Comparison of ENCODE assay signal across 1 cellular context in genomic region chr1:27525296-27526271, GRCh38.
A peak's percentile ranks its signal among the peaks of the same experiment; 100 is the strongest.
TF ChIP-seq lines count a peak whose summit lies in the region.

No MANE protein-coding gene starts in this region.

TF ChIP-seq in K562, 482 proteins besides CTCF, POLR2A, EP300 and RAD21 (continued from another document and continues in another):
- TF ChIP-seq ZNF354B (CRISPR knock-in tag; IDR thresholded peaks at IDR 0.05) (no peak), MAZ (CRISPR knock-in tag; conservative IDR thresholded peaks at IDR 0.05 in 1 of 2, IDR thresholded peaks at IDR 0.05 in 1 of 2) (peak; percentile 64 to 83; a peak in 3 of 4 replicates), CXXC5 (CRISPR knock-in tag; IDR thresholded peaks at IDR 0.05) (peak; percentile 26; the same call in 1 of the 2 replicates), THRB (CRISPR knock-in tag; conservative IDR thresholded peaks at IDR 0.05) (no peak), MTF1 (CRISPR knock-in tag; IDR thresholded peaks at IDR 0.05; ENCODE audit: borderline replicate concordance) (no peak), NR2F6 (CRISPR knock-in tag; IDR thresholded peaks at IDR 0.05) (no peak), TCF3 (CRISPR knock-in tag; IDR thresholded peaks at IDR 0.05) (peak; percentile 39; the same call in 1 of the 2 replicates), SMARCC2 (IDR thresholded peaks at IDR 0.05; ENCODE audit: low read depth) (no peak), MYNN (IDR thresholded peaks at IDR 0.05) (peak; percentile 30; the same call in 1 of the 2 replicates), MYNN (CRISPR knock-in tag; IDR thresholded peaks at IDR 0.05) (no peak), JUND (IDR thresholded peaks at IDR 0.05; ENCODE audit: borderline replicate concordance, low read depth, low read length) (peak; percentile 53; the same call in 1 of the 2 replicates), JUND (tag; IDR thresholded peaks at IDR 0.05; ENCODE audit: borderline replicate concordance, low read depth, low read length) (peak; percentile 32; the same call in 1 of the 3 replicates), SIN3A (IDR thresholded peaks at IDR 0.05; ENCODE audit: borderline replicate concordance in 2 of 2, control insufficient read depth in 1 of 2, low read depth in 2 of 2, low read length in 2 of 2) (peak; percentile 55 to 69; a peak in 2 of 4 replicates), CHD4 (IDR thresholded peaks at IDR 0.05; ENCODE audit: insufficient read depth, insufficient replicate concordance, low read depth, low read length, poor library complexity, severe bottlenecking) (peak; percentile 40), ARNT (IDR thresholded peaks at IDR 0.05) (0 out of 4 replicates have a peak, but pooled peaks of 1 of the 2 experiments have one; percentile 15), ZBTB11 (CRISPR knock-in tag; IDR thresholded peaks at IDR 0.05) (peak in 1 of 3 experiments; percentile 64; a peak in 1 of 6 replicates), STAT6 (CRISPR knock-in tag; IDR thresholded peaks at IDR 0.05) (0 out of 2 replicates have a peak, but pooled peaks have one; percentile 24), NCOA1 (IDR thresholded peaks at IDR 0.05; ENCODE audit: low read depth) (peak; percentile 38; the same call in 1 of the 2 replicates), TBP (optimal IDR thresholded peaks at IDR 0.05; ENCODE audit: low read depth, low read length) (peak; percentile 77), E2F6 (IDR thresholded peaks at IDR 0.05; ENCODE audit: borderline replicate concordance in 1 of 2, extremely low read depth in 1 of 2, insufficient read depth in 1 of 2, insufficient read length in 1 of 2, low read depth in 1 of 2, low read length in 1 of 2, poor library complexity in 1 of 2, severe bottlenecking in 1 of 2) (peak in 1 of 2 experiments; percentile 22), CAMTA2 (CRISPR knock-in tag; conservative IDR thresholded peaks at IDR 0.05) (peak; percentile 48; the same call in 1 of the 2 replicates), NKRF (IDR thresholded peaks at IDR 0.05; ENCODE audit: borderline replicate concordance) (peak; percentile 57; the same call in 1 of the 2 replicates), ARID1B (IDR thresholded peaks at IDR 0.05) (peak; percentile 29; the same call in 1 of the 2 replicates), ADNP (tag; IDR thresholded peaks at IDR 0.05) (no peak), SMARCA4 (IDR thresholded peaks at IDR 0.05) (peak; percentile 21), PKNOX1 (IDR thresholded peaks at IDR 0.05) (peak; percentile 26), NFRKB (IDR thresholded peaks at IDR 0.05; ENCODE audit: low read depth) (peak; percentile 35), ZBTB17 (CRISPR knock-in tag; IDR thresholded peaks at IDR 0.05) (0 out of 2 replicates have a peak, but pooled peaks have one; percentile 26), ID3 (CRISPR knock-in tag; IDR thresholded peaks at IDR 0.05) (no peak), ID3 (tag; IDR thresholded peaks at IDR 0.05) (0 out of 2 replicates have a peak, but pooled peaks have one; percentile 34), EP400 (IDR thresholded peaks at IDR 0.05) (no peak; the same call in none of the 2 replicates), ZC3H4 (CRISPR knock-in tag; IDR thresholded peaks at IDR 0.05; ENCODE audit: borderline replicate concordance) (peak; percentile 41; the same call in 1 of the 2 replicates), KDM2B (CRISPR knock-in tag; IDR thresholded peaks at IDR 0.05) (no peak), ZNF57 (CRISPR knock-in tag; IDR thresholded peaks at IDR 0.05) (no peak), SOX6 (IDR thresholded peaks at IDR 0.05) (peak; percentile 47; the same call in 1 of the 2 replicates), BCLAF1 (IDR thresholded peaks at IDR 0.05; ENCODE audit: borderline replicate concordance in 1 of 2, control insufficient read depth in 1 of 2, low read depth in 2 of 2, low read length in 1 of 2) (peak in 1 of 2 experiments; percentile 61; a peak in 1 of 4 replicates), REST (CRISPR knock-in tag; IDR thresholded peaks at IDR 0.05; ENCODE audit: low read depth) (0 out of 2 replicates have a peak, but pooled peaks have one; percentile 63), NCOR1 (IDR thresholded peaks at IDR 0.05) (peak; percentile 51)
